1 cellular context compared by ENCODE assay signal in the genomic region with DNA sequence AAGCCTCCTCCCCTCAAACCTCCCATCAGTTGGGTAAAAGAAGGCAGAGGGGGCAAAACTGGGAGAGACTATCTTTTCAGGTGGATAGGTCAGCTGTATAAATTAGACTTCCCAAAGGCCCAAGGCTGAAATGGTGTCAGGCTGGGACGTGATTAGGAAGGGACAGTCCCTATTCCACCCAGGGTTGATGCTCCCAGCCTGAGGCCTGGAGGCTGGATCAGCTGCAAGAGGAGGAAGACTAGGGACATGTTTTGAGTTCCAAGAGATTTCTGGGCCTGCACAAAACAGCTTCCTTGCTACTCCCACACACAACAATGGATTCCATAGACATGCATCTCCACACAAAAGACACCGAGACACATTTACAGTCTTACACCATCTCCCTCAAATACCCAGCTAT.
TF ChIP-seq lines count a peak whose summit lies in the region.

No MANE protein-coding gene starts in this region.

TF ChIP-seq in HepG2, 621 proteins besides CTCF, POLR2A, EP300 and RAD21:
- no peak for TF ChIP-seq XBP1 (CRISPR knock-in tag; IDR thresholded peaks at IDR 0.05)
- TF ChIP-seq ATF1 (CRISPR knock-in tag; IDR thresholded peaks at IDR 0.05): no peak
- TF ChIP-seq, protein P1, sequence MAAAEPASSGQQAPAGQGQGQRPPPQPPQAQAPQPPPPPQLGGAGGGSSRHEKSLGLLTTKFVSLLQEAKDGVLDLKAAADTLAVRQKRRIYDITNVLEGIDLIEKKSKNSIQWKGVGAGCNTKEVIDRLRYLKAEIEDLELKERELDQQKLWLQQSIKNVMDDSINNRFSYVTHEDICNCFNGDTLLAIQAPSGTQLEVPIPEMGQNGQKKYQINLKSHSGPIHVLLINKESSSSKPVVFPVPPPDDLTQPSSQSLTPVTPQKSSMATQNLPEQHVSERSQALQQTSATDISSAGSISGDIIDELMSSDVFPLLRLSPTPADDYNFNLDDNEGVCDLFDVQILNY (CRISPR knock-in tag; conservative IDR thresholded peaks at IDR 0.05): no peak
- TF ChIP-seq MTA3 (CRISPR knock-in tag; IDR thresholded peaks at IDR 0.05): no peak
- TF ChIP-seq ZNF775 (CRISPR knock-in tag; IDR thresholded peaks at IDR 0.05; ENCODE audit: borderline replicate concordance): no peak
- TF ChIP-seq ZNF121 (CRISPR knock-in tag; IDR thresholded peaks at IDR 0.05): no peak
- TF ChIP-seq ZSCAN29 (CRISPR knock-in tag; conservative IDR thresholded peaks at IDR 0.05): no peak
